In genomic region chr12:27906658-27907473, GRCh38 we compare ENCODE assay signal across 21 cellular contexts.
A peak's percentile ranks its signal among the peaks of the same experiment; 100 is the strongest.
DNase-seq lines count a peak whose midpoint lies in the region; ATAC-seq and TF ChIP-seq lines count a peak whose summit lies in the region.
"Had no signal": no experiment of that assay in that cellular context is flagged by ENCODE, and none has a peak within 500 bp of the region (broad histone marks: within the 10 kb centered on the region; RNA-seq: fewer than 3 reads in every experiment).

No MANE protein-coding gene starts in this region.

- peaks cover 24 to 36% of the 10 kb centered on the region in 2 experiments for H3K4me1 Mint-ChIP-seq in H9

- no peak overlapping the region for H3K4me2 ChIP-seq in mammary epithelial cell (ENCODE audit: insufficient read depth, low read depth, low read length)
- H3K4me2 ChIP-seq in mesenchymal stem cell (ENCODE audit: low read length, poor library complexity, severe bottlenecking), result no peak overlapping the region
- no peak overlapping the region for H3K4me2 ChIP-seq in H9 (ENCODE audit: insufficient read depth, insufficient read length, low read length)

- H3K9me3 Mint-ChIP-seq in H9, result peaks cover 12 to 14% of the 10 kb centered on the region in 2 experiments
- H3K9me3 Mint-ChIP-seq: stimulated activated naive CD8-positive, alpha-beta T cell treated with anti-CD3 and anti-CD28 coated beads, Interleukin-15, Interleukin-2, amounts not matched to agents 100 ng/mL and 50 ng/mL, for 24 hours had no signal

- H2BK5ac ChIP-seq in mesenchymal stem cell (ENCODE audit: low read depth, low read length, poor library complexity, severe bottlenecking) (no peak overlapping the region), H9 (ENCODE audit: insufficient read length, low read length) (no peak overlapping the region)

- in situ Hi-C loops in mammary epithelial cell (cut with MboI; ENCODE audit: low sequenced_read_pairs in 2 of 2), result no loop called here

- H3K36me3 ChIP-seq in mammary epithelial cell (ENCODE audit: insufficient read depth, low read length), result no peaks in the 10 kb centered on the region
- H3K36me3 ChIP-seq in mesenchymal stem cell (ENCODE audit: control insufficient read depth in 1 of 2, insufficient read depth in 2 of 2, low read depth in 1 of 2, low read length in 2 of 2), result no peaks in the 10 kb centered on the region
- H3K36me3 ChIP-seq: gastrocnemius medialis, transverse colon had no signal

- DNase-seq in DMS53 treated with DMSO at 0.1 percent for 48 hours (lab: John Stamatoyannopoulos, UW; ENCODE audit: unreplicated experiment) (peak; percentile 47), LoVo (ENCODE audit: low spot score) (peak; percentile 34), mammary epithelial cell (no peak), mesenchymal stem cell (peak; percentile 13), H9 (no peak), NCI-H510A (lab: John Stamatoyannopoulos, UW) (no peak)
- DNase-seq: activated CD4-positive, alpha-beta T cell treated with anti-CD3 and anti-CD28 coated beads for 48 hours; activated CD8-positive, alpha-beta memory T cell treated with anti-CD3 and anti-CD28 coated beads, Interleukin-2, amount 50 U/mL, for 4 hours; AML-193; aorta; gastrocnemius medialis; NCI-H187 treated with DMSO at 0.1 percent for 48 hours; stimulated activated CD4-positive, alpha-beta T cell treated with anti-CD3 and anti-CD28 coated beads, Interleukin-2, amount 100 ng/mL, for 24 hours; transverse colon had no signal

- no peak overlapping the region for H3K56ac ChIP-seq in H9 (ENCODE audit: insufficient read length, low read depth, low read length)

- no peak overlapping the region for H2AK5ac ChIP-seq in mesenchymal stem cell (ENCODE audit: low read length, severe bottlenecking)
- H2AK5ac ChIP-seq in H9 (ENCODE audit: insufficient read length, low read length), result no peak overlapping the region

- H3K27ac ChIP-seq in mammary epithelial cell (ENCODE audit: insufficient read depth, low read depth, low read length), result no peak overlapping the region
- no peak overlapping the region for H3K27ac ChIP-seq in mesenchymal stem cell (ENCODE audit: low read length, poor library complexity, severe bottlenecking)
- no peak overlapping the region for H3K27ac ChIP-seq in H9 (ENCODE audit: insufficient read length, low read depth, low read length)
- H3K27ac ChIP-seq: gastrocnemius medialis, parathyroid adenoma, RWPE1, transverse colon had no signal

- H3K79me2 ChIP-seq in mammary epithelial cell (ENCODE audit: insufficient read depth, low read length) (no peaks in the 10 kb centered on the region), H9 (ENCODE audit: insufficient read depth, low read length) (no peaks in the 10 kb centered on the region)
- H3K79me2 ChIP-seq: parathyroid adenoma had no signal

- H3K4me3 ChIP-seq in mammary epithelial cell (replicated peaks in 1 of 3; ENCODE audit: insufficient read depth in 1 of 3, low read depth in 2 of 3, low read length in 3 of 3) (no peak overlapping the region), mesenchymal stem cell (ENCODE audit: insufficient read depth in 1 of 2, low read depth in 1 of 2, low read length in 2 of 2) (no peak overlapping the region)
- H3K4me3 ChIP-seq: gastrocnemius medialis, transverse colon had no signal

- ATAC-seq in HG03139 (IDR thresholded peaks at IDR 0.05; ENCODE audit: unreplicated experiment), result no peak
- no peak for ATAC-seq in GM21737 (IDR thresholded peaks at IDR 0.05; ENCODE audit: unreplicated experiment)
- ATAC-seq: gastrocnemius medialis; natural killer cell treated with Interleukin-12 subunit alpha and Interleukin-12 subunit beta and Interleukin-15 and Interleukin-18, amount 100 ng/mL, for 72 hours had no signal

- no peak overlapping the region for H2BK120ac ChIP-seq in mesenchymal stem cell (ENCODE audit: low read depth, low read length)
- no peak overlapping the region for H2BK120ac ChIP-seq in H9 (ENCODE audit: low read depth, low read length, poor library complexity, severe bottlenecking)

- H3K18ac ChIP-seq in mesenchymal stem cell (ENCODE audit: low read depth in 1 of 2, low read length in 2 of 2) (no peak overlapping the region), H9 (ENCODE audit: insufficient read length, low read depth, low read length) (no peak overlapping the region)

- H3T11ph ChIP-seq in H9 (ENCODE audit: low read length), result no peak overlapping the region

- peak overlapping the region; percentile 41 for H2AFZ ChIP-seq in mammary epithelial cell (ENCODE audit: low read depth, low read length)
- H2AFZ ChIP-seq in mesenchymal stem cell (ENCODE audit: low read depth, low read length), result no peak overlapping the region
- no peak overlapping the region for H2AFZ ChIP-seq in H9 (ENCODE audit: low read length)
- H2AFZ ChIP-seq: parathyroid adenoma had no signal

- BruUV-seq in mammary epithelial cell (replicated peaks; lab: Mats Ljungman, UMichigan), result no TSS peak

- H3K79me1 ChIP-seq in mesenchymal stem cell (replicated peaks; ENCODE audit: low read length, poor library complexity, severe bottlenecking) (no peaks in the 10 kb centered on the region), H9 (ENCODE audit: insufficient read depth, low read depth, low read length, poor library complexity, severe bottlenecking) (no peaks in the 10 kb centered on the region)

- H4K5ac ChIP-seq in H9 (ENCODE audit: insufficient read length, low read depth, low read length), result no peak overlapping the region

- H3K9ac ChIP-seq in mammary epithelial cell (ENCODE audit: insufficient read depth, low read length), result no peak overlapping the region
- H3K9ac ChIP-seq in mesenchymal stem cell (ENCODE audit: low read length), result no peak overlapping the region
- no peak overlapping the region for H3K9ac ChIP-seq in H9 (ENCODE audit: extremely low read depth, insufficient read length, low read length)
- H3K9ac ChIP-seq: parathyroid adenoma had no signal

- no peak overlapping the region for H2BK12ac ChIP-seq in mesenchymal stem cell (ENCODE audit: low read length in 2 of 2)
- H2BK12ac ChIP-seq in H9 (ENCODE audit: insufficient read length, low read depth, low read length), result no peak overlapping the region

- no peaks in the 10 kb centered on the region for H4K20me1 ChIP-seq in mammary epithelial cell (ENCODE audit: insufficient read depth, low read length)
- H4K20me1 ChIP-seq in H9 (ENCODE audit: control insufficient read depth, insufficient read depth, insufficient read length), result no peaks in the 10 kb centered on the region

- 100% methylated on average over 3 of the region's 3 CpGs for WGBS in mammary epithelial cell (ENCODE audit: low coverage, missing lambda C conversion rate)
- WGBS in mesenchymal stem cell, result 93% methylated on average over 3 of the region's 3 CpGs
- WGBS in H9 (ENCODE audit: extremely low coverage, insufficient read length, low lambda C conversion rate), result no CpG with 5 or more reads among the region's 3 CpGs

- H3K9me3 ChIP-seq in mammary epithelial cell (replicated peaks; ENCODE audit: insufficient read depth, low read length) (no peaks in the 10 kb centered on the region), mesenchymal stem cell (ENCODE audit: control insufficient read depth, low read length) (no peaks in the 10 kb centered on the region), H9 (ENCODE audit: control insufficient read depth, low read depth, low read length) (no peaks in the 10 kb centered on the region)
- H3K9me3 ChIP-seq: gastrocnemius medialis, transverse colon had no signal

- TF ChIP-seq CTCF in mammary epithelial cell (conservative IDR thresholded peaks at IDR 0.05 in 1 of 2, IDR thresholded peaks at IDR 0.05 in 1 of 2; ENCODE audit: extremely low read depth in 1 of 2, insufficient read depth in 1 of 2, low read depth in 1 of 2, low read length in 2 of 2), result no peak
- TF ChIP-seq CTCF in H9 (conservative IDR thresholded peaks at IDR 0.05), result no peak

- H3K4ac ChIP-seq in mesenchymal stem cell (ENCODE audit: low read depth in 1 of 2, low read length in 2 of 2) (no peak overlapping the region), H9 (ENCODE audit: low read depth, low read length) (no peak overlapping the region)

- H3K23ac ChIP-seq in mesenchymal stem cell (ENCODE audit: low read length in 2 of 2) (no peak overlapping the region), H9 (ENCODE audit: insufficient read length, low read depth, low read length) (no peak overlapping the region)

- no peaks in the 10 kb centered on the region for H3K23me2 ChIP-seq in H9 (ENCODE audit: insufficient read length, low read depth, low read length, poor library complexity, severe bottlenecking)

- H3K27me3 Mint-ChIP-seq in H9 (ENCODE audit: low read depth), result no peaks in the 10 kb centered on the region

- dilution Hi-C loops in mammary epithelial cell (cut with HindIII; ENCODE audit: low sequenced_read_pairs), result loop anchor here (25.0 kb wide), 1 partner anchor 170 kb away; no protein-coding TSS in a partner anchor

- intact Hi-C loops in mammary epithelial cell (cut with micrococcal nuclease), result loop anchor here (2.0 kb wide), 1 partner anchor 18 kb away; no protein-coding TSS in a partner anchor

- H3K4me1 ChIP-seq in mammary epithelial cell (ENCODE audit: insufficient read depth, low read length) (peaks cover 9% of the 10 kb centered on the region), mesenchymal stem cell (ENCODE audit: control insufficient read depth, insufficient read depth, low read depth, low read length) (no peaks in the 10 kb centered on the region), H9 (ENCODE audit: insufficient read depth, low read length) (peaks cover 4% of the 10 kb centered on the region; the same call in 1 of the 2 replicates)
- H3K4me1 ChIP-seq: gastrocnemius medialis, parathyroid adenoma, transverse colon had no signal

- H2BK15ac ChIP-seq in mesenchymal stem cell (ENCODE audit: low read depth, poor library complexity, severe bottlenecking) (no peak overlapping the region), H9 (ENCODE audit: low read depth, low read length) (no peak overlapping the region)

- H3K27me3 ChIP-seq in mammary epithelial cell (ENCODE audit: insufficient read depth, low read length) (no peaks in the 10 kb centered on the region), mesenchymal stem cell (ENCODE audit: control insufficient read depth in 1 of 2, insufficient read depth in 1 of 2, low read length in 2 of 2) (no peaks in the 10 kb centered on the region), H9 (ENCODE audit: insufficient read depth, low read length) (no peaks in the 10 kb centered on the region)
- H3K27me3 ChIP-seq: gastrocnemius medialis, transverse colon had no signal

- H3K14ac ChIP-seq in mesenchymal stem cell (ENCODE audit: low read length in 2 of 2) (no peak overlapping the region), H9 (ENCODE audit: insufficient read depth, low read length) (no peak overlapping the region)

- H3K27ac Mint-ChIP-seq in H9, result no peak overlapping the region
- H3K27ac Mint-ChIP-seq: natural killer cell treated with Interleukin-12 subunit alpha and Interleukin-12 subunit beta and Interleukin-15 and Interleukin-18, amount 100 ng/mL, for 72 hours; stimulated activated naive CD8-positive, alpha-beta T cell treated with anti-CD3 and anti-CD28 coated beads, Interleukin-15, Interleukin-2, amounts not matched to agents 100 ng/mL and 50 ng/mL, for 24 hours had no signal

- H4K91ac ChIP-seq in mesenchymal stem cell (ENCODE audit: low read length) (no peak overlapping the region), H9 (ENCODE audit: insufficient read length, low read depth, low read length) (no peak overlapping the region)

- CTCF ChIA-PET in mammary epithelial cell (lab: Charles Lee; ENCODE audit: low non-redundant PET), result no interaction called here

- no peak overlapping the region for H3K4me3 Mint-ChIP-seq in H9
- H3K4me3 Mint-ChIP-seq: endodermal cell; natural killer cell treated with Interleukin-12 subunit alpha and Interleukin-12 subunit beta and Interleukin-15 and Interleukin-18, amount 100 ng/mL, for 72 hours; stimulated activated naive CD8-positive, alpha-beta T cell treated with anti-CD3 and anti-CD28 coated beads, Interleukin-15, Interleukin-2, amounts not matched to agents 100 ng/mL and 50 ng/mL, for 24 hours had no signal

- H2BK20ac ChIP-seq in H9 (ENCODE audit: low read depth, low read length, poor library complexity, severe bottlenecking), result no peak overlapping the region

- no peak overlapping the region for H4K8ac ChIP-seq in mesenchymal stem cell (ENCODE audit: low read length)
- no peak overlapping the region for H4K8ac ChIP-seq in H9 (replicated peaks; ENCODE audit: insufficient read length, low read depth, low read length)

- H3K36me3 Mint-ChIP-seq in H9 (ENCODE audit: insufficient read depth in 1 of 3, low read depth in 3 of 3), result peaks cover 3 to 39% (median 9%) of the 10 kb centered on the region in 3 experiments
- H3K36me3 Mint-ChIP-seq: natural killer cell treated with Interleukin-12 subunit alpha and Interleukin-12 subunit beta and Interleukin-15 and Interleukin-18, amount 100 ng/mL, for 72 hours had no signal

Comparison
In these comparisons a context has a peak if more than half of its experiments do, and no peak if none do; other contexts are left out.
1. DNase-seq: peak in DMS53 treated with DMSO at 0.1 percent for 48 hours (single experiment), LoVo (single experiment) and mesenchymal stem cell (single experiment); none in mammary epithelial cell (single experiment), H9 (single experiment) and NCI-H510A (single experiment).